In the genomic region with DNA sequence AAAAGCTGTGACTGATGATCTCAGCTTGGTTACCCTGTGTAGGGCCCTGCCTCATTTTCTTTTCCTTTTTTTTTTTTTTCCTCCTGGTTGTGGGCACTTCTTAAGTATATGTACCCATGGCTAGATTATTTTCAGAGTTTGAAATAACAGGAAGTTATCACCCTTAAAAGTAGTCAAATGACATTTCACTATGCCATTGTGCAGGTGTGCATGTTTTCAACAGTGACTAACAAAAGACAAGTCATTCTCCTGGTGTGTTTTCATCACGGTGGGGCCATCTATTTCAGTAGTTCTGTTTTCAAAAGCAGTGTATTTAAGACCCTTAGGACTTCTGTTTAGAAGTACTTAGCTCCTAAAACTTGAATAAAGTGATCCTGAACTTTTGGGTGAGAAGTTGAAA, we compare ENCODE assay signal across 21 cellular contexts. TPM values are rescaled to one million over a fixed set of nuclear protein-coding genes. Genes with fewer than 3 reads are reported as not detected.
"Had no signal": no experiment of that assay in that cellular context is flagged by ENCODE, and none has a peak within 500 bp of the region (broad histone marks: within the 10 kb centered on the region; RNA-seq: fewer than 3 reads in every experiment).

No MANE protein-coding gene starts in this region.

- H3K4me3 ChIP-seq: ascending aorta, breast epithelium, gastrocnemius medialis, heart right ventricle, prostate gland, SK-N-MC, skin epidermis, upper lobe of left lung had no signal

- H3K27me3 ChIP-seq: ascending aorta, breast epithelium, gastrocnemius medialis, heart right ventricle, upper lobe of left lung had no signal

- H3K4me3 Mint-ChIP-seq: stimulated activated naive CD8-positive, alpha-beta T cell treated with anti-CD3 and anti-CD28 coated beads, Interleukin-15, Interleukin-2, amounts not matched to agents 100 ng/mL and 50 ng/mL, for 24 hours had no signal

- H3K27me3 Mint-ChIP-seq: stimulated activated naive CD8-positive, alpha-beta T cell treated with anti-CD3 and anti-CD28 coated beads, Interleukin-15, Interleukin-2, amounts not matched to agents 100 ng/mL and 50 ng/mL, for 24 hours had no signal

- H3K36me3 ChIP-seq: breast epithelium had no signal

- H3K27ac Mint-ChIP-seq: stimulated activated naive CD8-positive, alpha-beta T cell treated with anti-CD3 and anti-CD28 coated beads, Interleukin-15, Interleukin-2, amounts not matched to agents 100 ng/mL and 50 ng/mL, for 24 hours had no signal

- H3K4me1 ChIP-seq: ascending aorta, breast epithelium, prostate gland, upper lobe of left lung had no signal

- H3K27ac ChIP-seq: ascending aorta, breast epithelium, heart right ventricle, prostate gland, SK-N-MC, skin epidermis, upper lobe of left lung, VCaP had no signal

- H3K9me3 ChIP-seq: ascending aorta, breast epithelium, gastrocnemius medialis, heart right ventricle, prostate gland, upper lobe of left lung had no signal

- DNase-seq: activated CD4-positive, alpha-beta T cell treated with anti-CD3 and anti-CD28 coated beads for 48 hours; activated CD8-positive, alpha-beta memory T cell treated with anti-CD3 and anti-CD28 coated beads for 24 hours; activated gamma-delta T cell; gastrocnemius medialis; heart right ventricle; mesendoderm; right cardiac atrium; stimulated activated CD4-positive, alpha-beta T cell treated with anti-CD3 and anti-CD28 coated beads, Interleukin-4, amount 100 ng/mL, for 24 hours; T-helper 1 cell; T1000; upper lobe of left lung had no signal

- ATAC-seq: gastrocnemius medialis had no signal

RNA-seq across cellular contexts. Expression of a gene that starts 48.8 kb away (rescaled TPM):
- total RNA-seq: ascending aorta, dermis microvascular lymphatic vessel endothelial cell, epithelial cell of proximal tubule, gastrocnemius medialis, heart right ventricle, lower leg skin, right cardiac atrium had no signal

RNA-seq across cellular contexts. Expression of a gene that starts 55.7 kb away (rescaled TPM):
- total RNA-seq: dermis microvascular lymphatic vessel endothelial cell, epithelial cell of proximal tubule, lower leg skin had no signal
